In genomic region chr1:203929741-203930309, GRCh38 we compare ENCODE assay signal across 23 cellular contexts.
DNase-seq lines count a peak whose midpoint lies in the region; ATAC-seq, FAIRE-seq and TF ChIP-seq lines count a peak whose summit lies in the region.
"Had no signal": no experiment of that assay in that cellular context is flagged by ENCODE, and none has a peak within 500 bp of the region (broad histone marks: within the 10 kb centered on the region; RNA-seq: fewer than 3 reads in every experiment).

No MANE protein-coding gene starts in this region.

- no peak for TF ChIP-seq EP300 in K562 (IDR thresholded peaks at IDR 0.05; ENCODE audit: low read length)
- no peak for TF ChIP-seq EP300 in transverse colon (IDR thresholded peaks at IDR 0.05; ENCODE audit: low read depth)

- H3K4me3 ChIP-seq in HEK293 (ENCODE audit: low read depth, low read length) = no peak overlapping the region
- H3K4me3 ChIP-seq in Loucy (ENCODE audit: low read length, poor library complexity, severe bottlenecking) = no peak overlapping the region
- no peak overlapping the region for H3K4me3 ChIP-seq in K562
- no peak overlapping the region for H3K4me3 ChIP-seq in prostate gland
- no peak overlapping the region for H3K4me3 ChIP-seq in transverse colon
- H3K4me3 ChIP-seq: BLaER1 treated with 17β-estradiol and CSF1 and Interleukin-3, amounts not matched to agents 10 nM and 100 nM had no signal

- H3K36me3 ChIP-seq in HEK293 (ENCODE audit: control insufficient read depth in 2 of 2, insufficient read depth in 1 of 2, low read length in 2 of 2) = no peaks in the 10 kb centered on the region
- H3K36me3 ChIP-seq in Loucy (ENCODE audit: insufficient read depth, low read length) = no peaks in the 10 kb centered on the region
- H3K36me3 ChIP-seq in K562 (ENCODE audit: control insufficient read depth, insufficient read depth, low read length) = no peaks in the 10 kb centered on the region
- H3K36me3 ChIP-seq in prostate gland = no peaks in the 10 kb centered on the region
- no peaks in the 10 kb centered on the region for H3K36me3 ChIP-seq in transverse colon
- H3K36me3 ChIP-seq: BLaER1 treated with 17β-estradiol and CSF1 and Interleukin-3, amounts not matched to agents 10 nM and 100 nM had no signal

- H3K4me2 ChIP-seq in Loucy (ENCODE audit: low read depth, low read length, poor library complexity, severe bottlenecking) = peak overlapping the region; percentile 45
- H3K4me2 ChIP-seq in K562 (ENCODE audit: insufficient read depth, low read length) = no peak overlapping the region

- H3K9ac ChIP-seq in Loucy (ENCODE audit: low read depth, low read length, poor library complexity, severe bottlenecking) (no peak overlapping the region), K562 (ENCODE audit: insufficient read depth in 1 of 2, low read depth in 2 of 2, low read length in 2 of 2) (no peak overlapping the region)
- H3K9ac ChIP-seq: BLaER1 treated with 17β-estradiol and CSF1 and Interleukin-3, amounts not matched to agents 10 nM and 100 nM had no signal

- H3K9me1 ChIP-seq in K562 (ENCODE audit: control insufficient read depth, insufficient read depth, low read length) = no peaks in the 10 kb centered on the region

- H3K79me2 ChIP-seq in Loucy (ENCODE audit: insufficient read depth, low read length) = no peaks in the 10 kb centered on the region
- H3K79me2 ChIP-seq in K562 (ENCODE audit: control insufficient read depth, insufficient read depth, low read length) = no peaks in the 10 kb centered on the region

- no peaks in the 10 kb centered on the region for H4K20me1 ChIP-seq in Loucy (ENCODE audit: insufficient read depth, low read length, poor library complexity, severe bottlenecking)
- no peaks in the 10 kb centered on the region for H4K20me1 ChIP-seq in K562 (replicated peaks; ENCODE audit: control insufficient read depth, insufficient read depth, low read length)
- H4K20me1 ChIP-seq: BLaER1 treated with 17β-estradiol and CSF1 and Interleukin-3, amounts not matched to agents 10 nM and 100 nM had no signal

- BruUV-seq in K562 (replicated peaks; lab: Mats Ljungman, UMichigan) = no TSS peak

- ATAC-seq in K562 (no peak), HG03432 (IDR thresholded peaks at IDR 0.05; ENCODE audit: unreplicated experiment) (no peak)
- ATAC-seq: HCT116 had no signal

- no peaks in the 10 kb centered on the region for H3K9me2 ChIP-seq in Loucy (replicated peaks; ENCODE audit: low read depth, low read length)

- H2AFZ ChIP-seq in Loucy (ENCODE audit: low read length) (peak overlapping the region; percentile 42), K562 (ENCODE audit: low read depth, low read length) (no peak overlapping the region)

- intact Hi-C loops in K562 (cut with micrococcal nuclease) (no loop called here), prostate gland (cut with DNase I) (no loop called here), transverse colon (cut with DNase I; ENCODE audit: low total_unique reads) (no loop called here)

- H3K27me3 ChIP-seq in Loucy (ENCODE audit: insufficient read depth, low read length, poor library complexity, severe bottlenecking) = no peaks in the 10 kb centered on the region
- peaks cover 0 to 14% of the 10 kb centered on the region in 2 experiments; a peak in 2 of 5 replicates for H3K27me3 ChIP-seq in K562 (ENCODE audit: control insufficient read depth in 2 of 2, insufficient read depth in 2 of 2, low read length in 2 of 2)
- no peaks in the 10 kb centered on the region for H3K27me3 ChIP-seq in prostate gland (replicated peaks; ENCODE audit: insufficient read depth)
- peaks cover 5% of the 10 kb centered on the region for H3K27me3 ChIP-seq in transverse colon
- H3K27me3 ChIP-seq: BLaER1 treated with 17β-estradiol and CSF1 and Interleukin-3, amounts not matched to agents 10 nM and 100 nM had no signal

- no peak for FAIRE-seq in K562 (lab: Jason Lieb, UNC)
- FAIRE-seq: D721Med, GM12892, GM18507 had no signal

- H3K27ac ChIP-seq in HEK293 (ENCODE audit: extremely low read depth, low read depth, low read length) = no peak overlapping the region
- no peak overlapping the region for H3K27ac ChIP-seq in K562 (ENCODE audit: extremely low read depth, low read depth, low read length)
- H3K27ac ChIP-seq in prostate gland = peak overlapping the region in 1 of 2 donors; percentile 18
- no peak overlapping the region for H3K27ac ChIP-seq in transverse colon
- H3K27ac ChIP-seq: BLaER1 treated with 17β-estradiol and CSF1 and Interleukin-3, amounts not matched to agents 10 nM and 100 nM had no signal

- TF ChIP-seq POLR2A in K562 (conservative IDR thresholded peaks at IDR 0.05) (no peak), prostate gland (IDR thresholded peaks at IDR 0.05) (no peak), transverse colon (IDR thresholded peaks at IDR 0.05) (no peak)

- no peaks in the 10 kb centered on the region for H3K9me3 ChIP-seq in HEK293 (ENCODE audit: control insufficient read depth, insufficient read depth, low read depth, low read length)
- no peaks in the 10 kb centered on the region for H3K9me3 ChIP-seq in Loucy (ENCODE audit: insufficient read depth, low read depth, low read length)
- H3K9me3 ChIP-seq in K562 (replicated peaks; ENCODE audit: control insufficient read depth, insufficient read depth, low read depth, low read length) = no peaks in the 10 kb centered on the region
- no peaks in the 10 kb centered on the region for H3K9me3 ChIP-seq in prostate gland
- H3K9me3 ChIP-seq in transverse colon = no peaks in the 10 kb centered on the region
- H3K9me3 ChIP-seq: BLaER1 treated with 17β-estradiol and CSF1 and Interleukin-3, amounts not matched to agents 10 nM and 100 nM had no signal

- WGBS in K562 (ENCODE audit: insufficient coverage, low coverage, missing lambda C conversion rate) = 3% methylated on average over 4 of the region's 4 CpGs
- 47% methylated on average over 4 of the region's 4 CpGs for WGBS in prostate gland
- 47 to 63% methylated on average over 3 to 4 of the region's 4 CpGs for WGBS in transverse colon (ENCODE audit: low coverage in 1 of 2), 2 donors

- CTCF ChIA-PET in HEK293 (lab: Yijun Ruan, JAX) = no interaction called here
- CTCF ChIA-PET in K562 (lab: Yijun Ruan, JAX; ENCODE audit: low intra/inter-chr PET ratio) = no interaction called here

- in situ Hi-C loops in K562 (cut with MboI) (no loop called here), transverse colon (cut with MboI; ENCODE audit: low pct_ligation_motif_present in 1 of 4, low pct_unique_long_range_greater_than_20kb in 1 of 4, low sequenced_read_pairs in 3 of 4) (no loop called here)

- H3K4me1 ChIP-seq in HEK293 (ENCODE audit: control insufficient read depth, insufficient read depth, low read length) = no peaks in the 10 kb centered on the region
- H3K4me1 ChIP-seq in Loucy (ENCODE audit: insufficient read depth, low read length, poor library complexity, severe bottlenecking) = peaks cover 29% of the 10 kb centered on the region
- H3K4me1 ChIP-seq in K562 (replicated peaks in 1 of 2; ENCODE audit: control insufficient read depth in 2 of 2, insufficient read depth in 2 of 2, low read length in 2 of 2) = no peaks in the 10 kb centered on the region; a peak in 2 of 5 replicates
- no peaks in the 10 kb centered on the region for H3K4me1 ChIP-seq in prostate gland (replicated peaks)
- no peaks in the 10 kb centered on the region for H3K4me1 ChIP-seq in transverse colon

- POLR2A ChIA-PET in HEK293 (lab: Yijun Ruan, JAX) = no interaction called here
- POLR2A ChIA-PET in K562 (lab: Yijun Ruan, JAX) = interaction anchor here (0.7 to 0.9 kb wide), 3 partner anchors 9 to 426 kb away, joined by 3 read pairs; no protein-coding TSS in a partner anchor

- DNase-seq in K562 (ENCODE audit: extremely low read depth in 1 of 4, low spot score in 3 of 4) = no peak
- peak; percentile 43 for DNase-seq in prostate gland (ENCODE audit: low spot score)
- no peak for DNase-seq in transverse colon
- no peak for DNase-seq in HuH-7 (ENCODE audit: low spot score)
- DNase-seq: CD8-positive, alpha-beta memory T cell; GOT3; Karpas-422; MM.1S; NCI-H1092 treated with DMSO at 0.1 percent for 48 hours; NCI-H146; NCI-H2029 treated with DMSO at 0.1 percent for 48 hours; NCI-H510A; NCI-H774; RPMI8226; SHP77 treated with DMSO at 0.1 percent for 48 hours had no signal

- TF ChIP-seq CTCF in HEK293 (tag by site-specific recombination; IDR thresholded peaks at IDR 0.05) (no peak), Loucy (conservative IDR thresholded peaks at IDR 0.05; ENCODE audit: low read length) (no peak), K562 (IDR thresholded peaks at IDR 0.05 in 2 of 3, conservative IDR thresholded peaks at IDR 0.05 in 1 of 3; ENCODE audit: insufficient read depth in 2 of 3, low read depth in 1 of 3, low read length in 3 of 3) (no peak), prostate gland (IDR thresholded peaks at IDR 0.05) (no peak), transverse colon (IDR thresholded peaks at IDR 0.05) (no peak)

- no peak for TF ChIP-seq RAD21 in K562 (CRISPR knock-in tag; conservative IDR thresholded peaks at IDR 0.05 in 1 of 2, IDR thresholded peaks at IDR 0.05 in 1 of 2)

- peaks cover 6% of the 10 kb centered on the region; the same call in 1 of the 2 replicates for H3F3A ChIP-seq in Loucy (ENCODE audit: low read depth)

TF ChIP-seq in HEK293, 187 proteins besides CTCF, POLR2A, EP300 and RAD21 (continues in another document):
- no peak for TF ChIP-seq ZNF654 (tag by site-specific recombination; IDR thresholded peaks at IDR 0.05; ENCODE audit: low read depth)
- peak; percentile 71 for TF ChIP-seq SCRT1 (tag by site-specific recombination; IDR thresholded peaks at IDR 0.05; ENCODE audit: borderline replicate concordance)
- no peak for TF ChIP-seq ZNF529 (tag by site-specific recombination; IDR thresholded peaks at IDR 0.05; ENCODE audit: insufficient replicate concordance)

TF ChIP-seq in K562, 482 proteins besides CTCF, POLR2A, EP300 and RAD21:
- TF ChIP-seq PHB (CRISPR knock-in tag; IDR thresholded peaks at IDR 0.05) = 0 out of 2 replicates have a peak, but pooled peaks have one; percentile 51
- no peak for TF ChIP-seq NR2C1 (IDR thresholded peaks at IDR 0.05)
- TF ChIP-seq NR2C1 (tag; IDR thresholded peaks at IDR 0.05) = no peak
- TF ChIP-seq ADNP (tag; IDR thresholded peaks at IDR 0.05) = peak; percentile 4; the same call in 1 of the 2 replicates
TF ChIP-seq in K562: peak in this region for 2.
